Comparison of ENCODE assay signal across 1 cellular context in the genomic region with DNA sequence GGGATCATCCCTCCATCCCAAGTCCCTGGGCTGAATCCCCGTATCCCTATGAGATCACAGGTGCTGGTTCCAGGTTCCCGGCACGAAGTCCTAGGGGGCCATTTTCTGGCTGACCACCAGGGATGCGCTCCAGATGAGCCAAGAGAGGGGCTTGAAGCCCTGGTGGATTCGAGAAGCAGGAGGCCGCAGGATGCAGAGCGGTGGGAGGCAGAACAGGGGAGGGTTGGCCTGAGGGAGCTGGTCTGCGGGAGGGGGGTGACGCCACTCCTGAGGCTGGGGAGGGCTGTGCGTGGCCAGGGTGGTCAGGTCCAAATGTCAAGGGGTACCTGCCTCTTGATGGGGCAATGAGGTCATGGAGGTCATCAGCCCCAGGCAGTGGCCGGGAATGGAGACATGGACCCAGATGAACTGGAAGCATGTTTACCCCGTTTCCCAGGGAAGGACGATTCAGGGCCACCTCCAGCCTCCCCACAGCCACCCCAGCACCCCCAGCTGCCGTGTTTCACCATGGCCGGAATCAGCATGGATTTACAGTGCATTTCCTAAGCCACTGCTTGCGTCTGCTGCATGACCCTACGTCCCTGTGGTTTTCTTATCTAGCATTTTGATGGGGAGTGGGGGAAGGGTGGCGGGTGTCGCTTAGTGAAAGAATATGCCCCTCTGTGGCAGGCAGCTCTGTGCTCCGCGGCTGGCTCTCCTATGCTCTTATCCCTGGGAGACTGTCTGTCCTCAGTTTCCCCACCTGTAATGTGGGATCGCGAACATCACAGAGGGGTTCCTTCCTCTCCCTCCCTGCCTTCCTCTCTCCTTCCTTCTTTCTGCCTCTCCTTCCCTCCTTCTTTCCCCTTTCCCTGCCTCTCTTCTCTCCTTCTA.
A peak's percentile ranks its signal among the peaks of the same experiment; 100 is the strongest.
TF ChIP-seq lines count a peak whose summit lies in the region.

No MANE protein-coding gene starts in this region.

TF ChIP-seq in HEK293, 187 proteins besides CTCF, POLR2A, EP300 and RAD21 (continued from another document):
- TF ChIP-seq, protein P1, sequence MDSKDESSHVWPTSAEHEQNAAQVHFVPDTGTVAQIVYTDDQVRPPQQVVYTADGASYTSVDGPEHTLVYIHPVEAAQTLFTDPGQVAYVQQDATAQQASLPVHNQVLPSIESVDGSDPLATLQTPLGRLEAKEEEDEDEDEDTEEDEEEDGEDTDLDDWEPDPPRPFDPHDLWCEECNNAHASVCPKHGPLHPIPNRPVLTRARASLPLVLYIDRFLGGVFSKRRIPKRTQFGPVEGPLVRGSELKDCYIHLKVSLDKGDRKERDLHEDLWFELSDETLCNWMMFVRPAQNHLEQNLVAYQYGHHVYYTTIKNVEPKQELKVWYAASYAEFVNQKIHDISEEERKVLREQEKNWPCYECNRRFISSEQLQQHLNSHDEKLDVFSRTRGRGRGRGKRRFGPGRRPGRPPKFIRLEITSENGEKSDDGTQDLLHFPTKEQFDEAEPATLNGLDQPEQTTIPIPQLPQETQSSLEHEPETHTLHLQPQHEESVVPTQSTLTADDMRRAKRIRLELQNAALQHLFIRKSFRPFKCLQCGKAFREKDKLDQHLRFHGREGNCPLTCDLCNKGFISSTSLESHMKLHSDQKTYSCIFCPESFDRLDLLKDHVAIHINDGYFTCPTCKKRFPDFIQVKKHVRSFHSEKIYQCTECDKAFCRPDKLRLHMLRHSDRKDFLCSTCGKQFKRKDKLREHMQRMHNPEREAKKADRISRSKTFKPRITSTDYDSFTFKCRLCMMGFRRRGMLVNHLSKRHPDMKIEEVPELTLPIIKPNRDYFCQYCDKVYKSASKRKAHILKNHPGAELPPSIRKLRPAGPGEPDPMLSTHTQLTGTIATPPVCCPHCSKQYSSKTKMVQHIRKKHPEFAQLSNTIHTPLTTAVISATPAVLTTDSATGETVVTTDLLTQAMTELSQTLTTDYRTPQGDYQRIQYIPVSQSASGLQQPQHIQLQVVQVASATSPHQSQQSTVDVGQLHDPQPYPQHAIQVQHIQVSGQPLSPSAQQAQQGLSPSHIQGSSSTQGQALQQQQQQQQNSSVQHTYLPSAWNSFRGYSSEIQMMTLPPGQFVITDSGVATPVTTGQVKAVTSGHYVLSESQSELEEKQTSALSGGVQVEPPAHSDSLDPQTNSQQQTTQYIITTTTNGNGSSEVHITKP (tag by site-specific recombination; IDR thresholded peaks at IDR 0.05) = peak; percentile 51; the same call in 1 of the 2 replicates
TF ChIP-seq in HEK293: peak in this region for 3.
